ENCODE assay signal across 8 cellular contexts in genomic region chr12:6537580-6538419, GRCh38. TPM values are rescaled to one million over a fixed set of nuclear protein-coding genes. Genes with fewer than 3 reads are reported as not detected.
DNase-seq lines count a peak whose midpoint lies in the region; ATAC-seq and TF ChIP-seq lines count a peak whose summit lies in the region.
"Not testable (repeated sequence)": the region's sequence is repeated elsewhere in the genome, so short reads cannot be mapped to it uniquely, and the experiment has no call there.

No MANE protein-coding gene starts in this region.

- not testable (repeated sequence) for ATAC-seq in activated naive CD8-positive, alpha-beta T cell treated with anti-CD3 and anti-CD28 coated beads, Interleukin-2, amount 50 U/mL, for 24 hours

- H3K9me3 Mint-ChIP-seq in CD4-positive, alpha-beta memory T cell; activated naive CD8-positive, alpha-beta T cell treated with anti-CD3 and anti-CD28 coated beads, Interleukin-2, amount 50 U/mL, for 24 hours; nephron progenitor cell: not testable (repeated sequence)

- peak; percentile 69 for TF ChIP-seq CTCF in HL-60 (IDR thresholded peaks at IDR 0.05; ENCODE audit: insufficient read depth, low read length)
- TF ChIP-seq CTCF in nephron progenitor cell (IDR thresholded peaks at IDR 0.05), result peak; percentile 89

- intact Hi-C loops in CD4-positive, alpha-beta memory T cell (cut with micrococcal nuclease), result loop anchor here (1.0 kb wide), 2 partner anchors 114 to 202 kb away; no protein-coding TSS in a partner anchor

- CTCF ChIA-PET in CD4-positive, alpha-beta memory T cell (lab: Charles Lee; ENCODE audit: partially characterized antibody), result interaction anchor here (0.6 to 8.0 kb wide), 39 partner anchors 8 to 314 kb away, joined by 3 to 162 read pairs (median 6); partner anchors contain the start of genes CD27, MLF2, MRPL51 and TAPBPL

- H3K9me3 ChIP-seq in CD4-positive, alpha-beta memory T cell (ENCODE audit: control insufficient read depth in 1 of 2, low read length in 2 of 2), result not testable (repeated sequence)

- not testable (repeated sequence) for H3K27me3 Mint-ChIP-seq in CD4-positive, alpha-beta memory T cell; activated naive CD8-positive, alpha-beta T cell treated with anti-CD3 and anti-CD28 coated beads, Interleukin-2, amount 50 U/mL, for 24 hours; nephron progenitor cell (ENCODE audit: low read depth, poor library complexity)

- H3K27ac ChIP-seq in CD4-positive, alpha-beta memory T cell (ENCODE audit: low read depth, low read length), result peak overlapping the region; percentile 56
- peak overlapping the region; percentile 55 for H3K27ac ChIP-seq in HL-60 (replicated peaks)

- peak overlapping the region; percentile 39 to 85 (median 66) for H3K4me3 Mint-ChIP-seq in CD4-positive, alpha-beta memory T cell
- peak overlapping the region; percentile 97 for H3K4me3 Mint-ChIP-seq in activated naive CD8-positive, alpha-beta T cell treated with anti-CD3 and anti-CD28 coated beads, Interleukin-2, amount 50 U/mL, for 24 hours
- H3K4me3 Mint-ChIP-seq in nephron progenitor cell, result peak overlapping the region; percentile 76

- H3K4me1 Mint-ChIP-seq in CD4-positive, alpha-beta memory T cell, result peaks cover 38 to 80% (median 63%) of the 10 kb centered on the region in 4 donors
- H3K4me1 Mint-ChIP-seq in activated naive CD8-positive, alpha-beta T cell treated with anti-CD3 and anti-CD28 coated beads, Interleukin-2, amount 50 U/mL, for 24 hours, result peaks cover 72% of the 10 kb centered on the region
- peaks cover 78% of the 10 kb centered on the region for H3K4me1 Mint-ChIP-seq in nephron progenitor cell

- H3K36me3 ChIP-seq in CD4-positive, alpha-beta memory T cell (ENCODE audit: insufficient read depth, low read length), result peaks cover 25% of the 10 kb centered on the region

- H3K4me3 ChIP-seq in CD4-positive, alpha-beta memory T cell (ENCODE audit: low read length in 2 of 2), result not testable (repeated sequence)
- peak overlapping the region; percentile 7; the same call in 1 of the 2 replicates for H3K4me3 ChIP-seq in HL-60 (replicated peaks; ENCODE audit: insufficient read depth, low read length)

- POLR2A ChIA-PET in CD4-positive, alpha-beta memory T cell (lab: Charles Lee; ENCODE audit: partially characterized antibody), result interaction anchor here (1.0 to 10.5 kb wide), 16 partner anchors 9 to 211 kb away, joined by 3 to 237 read pairs (median 6); partner anchors contain the start of genes CD27, MRPL51, NCAPD2 and NOP2

- peaks cover 22 to 61% of the 10 kb centered on the region in 2 donors for H3K36me3 Mint-ChIP-seq in CD4-positive, alpha-beta memory T cell
- peaks cover 51% of the 10 kb centered on the region for H3K36me3 Mint-ChIP-seq in activated naive CD8-positive, alpha-beta T cell treated with anti-CD3 and anti-CD28 coated beads, Interleukin-2, amount 50 U/mL, for 24 hours (ENCODE audit: low read depth)
- H3K36me3 Mint-ChIP-seq in nephron progenitor cell (ENCODE audit: low read depth), result peaks cover 25% of the 10 kb centered on the region

- peaks cover 84% of the 10 kb centered on the region for H3K4me1 ChIP-seq in CD4-positive, alpha-beta memory T cell (ENCODE audit: insufficient read depth, low read length)

- not testable (repeated sequence) for H3K27me3 ChIP-seq in CD4-positive, alpha-beta memory T cell (ENCODE audit: insufficient read depth, low read length); HL-60 (ENCODE audit: insufficient read depth, poor library complexity, severe bottlenecking)

- H3K27ac Mint-ChIP-seq in CD4-positive, alpha-beta memory T cell, result peak overlapping the region; percentile 86 to 99 (median 98)
- H3K27ac Mint-ChIP-seq in activated naive CD8-positive, alpha-beta T cell treated with anti-CD3 and anti-CD28 coated beads, Interleukin-2, amount 50 U/mL, for 24 hours, result peak overlapping the region; percentile 100
- H3K27ac Mint-ChIP-seq in nephron progenitor cell, result peak overlapping the region; percentile 95

- peak; percentile 82 to 87 (median 82) for DNase-seq in CD4-positive, alpha-beta memory T cell
- peak; percentile 78 to 85 for DNase-seq in HL-60 (ENCODE audit: low read depth in 1 of 2, low spot score in 1 of 2)
- peak; percentile 18 for DNase-seq in NCI-H510A (lab: John Stamatoyannopoulos, UW)
- DNase-seq in UCSD-AML1 (lab: John Stamatoyannopoulos, UW; ENCODE audit: unreplicated experiment), result peak; percentile 79
- peak; percentile 80 for DNase-seq in activated naive CD8-positive, alpha-beta T cell treated with anti-CD3 and anti-CD28 coated beads, Interleukin-2, amount 50 U/mL, for 24 hours
- peak; percentile 57 for DNase-seq in foreskin melanocyte
- peak; percentile 86 for DNase-seq in nephron progenitor cell
- peak; percentile 65 to 78 for DNase-seq in stimulated activated CD8-positive, alpha-beta memory T cell treated with anti-CD3 and anti-CD28 coated beads, Interleukin-4, amount 100 ng/mL, for 4 hours (ENCODE audit: low read depth in 2 of 2, low spot score in 1 of 2)

RNA-seq across cellular contexts. Expression of gene GAPDH, which starts 3.5 kb away (rescaled TPM):
- total RNA-seq in CD4-positive, alpha-beta memory T cell, result 100 to 1,000 TPM; 474 to 495 TPM
- 1,000 to 10,000 TPM; 1,831 to 2,185 TPM for polyA plus RNA-seq in CD4-positive, alpha-beta memory T cell

RNA-seq across cellular contexts. Expression of gene IFFO1, which starts 18.0 kb away (rescaled TPM):
- total RNA-seq in CD4-positive, alpha-beta memory T cell, result 10 to 100 TPM; 58.7 to 60.4 TPM
- polyA plus RNA-seq in CD4-positive, alpha-beta memory T cell, result 10 to 100 TPM in 1 of 2 donors, 1 to 10 TPM in 1; 3.7 to 12.5 TPM

RNA-seq across cellular contexts. Expression of gene NOP2, which starts 30.3 kb away (rescaled TPM):
- 10 to 100 TPM; 87.6 to 87.7 TPM for total RNA-seq in CD4-positive, alpha-beta memory T cell
- polyA plus RNA-seq in CD4-positive, alpha-beta memory T cell, result 10 to 100 TPM; 15.5 to 43.2 TPM

RNA-seq across cellular contexts. Expression of gene NCAPD2, which starts 43.9 kb away (rescaled TPM):
- total RNA-seq in CD4-positive, alpha-beta memory T cell, result 10 to 100 TPM; 38.1 to 39.8 TPM
- polyA plus RNA-seq in CD4-positive, alpha-beta memory T cell, result 10 to 100 TPM; 15.7 to 29.0 TPM

RNA-seq across cellular contexts. Expression of gene MRPL51, which starts 44.7 kb away (rescaled TPM):
- total RNA-seq in CD4-positive, alpha-beta memory T cell, result 10 to 100 TPM; 85.1 to 89.2 TPM
- polyA plus RNA-seq in CD4-positive, alpha-beta memory T cell, result 100 to 1,000 TPM; 199 to 205 TPM

Comparison
In these comparisons a context has a peak if more than half of its experiments do, and no peak if none do; other contexts are left out.
1. DNase-seq: peak in every context shown above with its lines; median percentile 86 in nephron progenitor cell; 82 in CD4-positive, alpha-beta memory T cell; 82 in HL-60; 80 in activated naive CD8-positive, alpha-beta T cell treated with anti-CD3 and anti-CD28 coated beads, Interleukin-2, amount 50 U/mL, for 24 hours; 79 in UCSD-AML1; 72 in stimulated activated CD8-positive, alpha-beta memory T cell treated with anti-CD3 and anti-CD28 coated beads, Interleukin-4, amount 100 ng/mL, for 4 hours; 57 in foreskin melanocyte; 18 in NCI-H510A.